ENCODE assay signal across 8 cellular contexts in genomic region chr2:20448246-20449046, GRCh38. TPM values are rescaled to one million over a fixed set of nuclear protein-coding genes. Genes with fewer than 3 reads are reported as not detected.
DNase-seq lines count a peak whose midpoint lies in the region; ATAC-seq and TF ChIP-seq lines count a peak whose summit lies in the region.

No MANE protein-coding gene starts in this region.

- H3K9me3 Mint-ChIP-seq in nephron = no peaks in the 10 kb centered on the region

- TF ChIP-seq CTCF in Panc1 (IDR thresholded peaks at IDR 0.05) (no peak), nephron (IDR thresholded peaks at IDR 0.05; ENCODE audit: unreplicated experiment in 3 of 3) (no peak)

- CTCF ChIA-PET in Panc1 (lab: Charles Lee) = interaction anchor here (0.7 to 3.0 kb wide), 2 partner anchors 170 to 194 kb away, joined by 3 to 11 read pairs; no protein-coding TSS in a partner anchor

- no peaks in the 10 kb centered on the region for H3K27me3 ChIP-seq in Panc1 (ENCODE audit: control insufficient read depth, insufficient read depth, low read length)

- peaks cover 11% of the 10 kb centered on the region for H3K36me3 Mint-ChIP-seq in nephron (ENCODE audit: low read depth)

- H3K27ac Mint-ChIP-seq in nephron = peak overlapping the region; percentile 72 to 97 (median 92)

- DNase-seq in D341Med (ENCODE audit: low spot score) = peak; percentile 39
- DNase-seq in Panc1 (ENCODE audit: low read depth, low spot score) = no peak
- no peak for DNase-seq in epithelial cell of prostate (ENCODE audit: low read depth, low spot score)
- DNase-seq in NAMALWA (ENCODE audit: low spot score) = no peak

- POLR2A ChIA-PET in Panc1 (lab: Charles Lee) = interaction anchor here (0.6 to 0.9 kb wide), 4 partner anchors 29 to 87 kb away, joined by 3 to 11 read pairs (median 6); no protein-coding TSS in a partner anchor

- peaks cover 41% of the 10 kb centered on the region for H3K4me1 ChIP-seq in Panc1 (ENCODE audit: control insufficient read depth, insufficient read depth, low read length)

- H3K4me1 Mint-ChIP-seq in nephron = peaks cover 50% of the 10 kb centered on the region

- H3K27me3 Mint-ChIP-seq in nephron (ENCODE audit: low read depth) = peaks cover 13% of the 10 kb centered on the region

- H3K27ac ChIP-seq in Panc1 (ENCODE audit: low read length) (peak overlapping the region; percentile 71), epithelial cell of prostate (peak overlapping the region; percentile 64)

- H3K36me3 ChIP-seq in Panc1 (ENCODE audit: control insufficient read depth, insufficient read depth, low read length) = no peaks in the 10 kb centered on the region

- H3K9me3 ChIP-seq in Panc1 (ENCODE audit: control insufficient read depth, insufficient read depth, low read depth, low read length) = no peaks in the 10 kb centered on the region

- intact Hi-C loops in Panc1 (cut with micrococcal nuclease; ENCODE audit: unreplicated experiment) = loop anchor here (10.0 kb wide), 1 partner anchor 146 kb away; no protein-coding TSS in a partner anchor

- H3K4me3 Mint-ChIP-seq in nephron = peak overlapping the region; percentile 91 to 98 (median 94)

- TSS peak; percentile 98 for BruUV-seq in Panc1 (replicated peaks; lab: Mats Ljungman, UMichigan)

- no peak for ATAC-seq in Panc1
- no peak for ATAC-seq in HG02623 (IDR thresholded peaks at IDR 0.05; ENCODE audit: unreplicated experiment)
- ATAC-seq in HG03196 (IDR thresholded peaks at IDR 0.05; ENCODE audit: unreplicated experiment) = no peak
- ATAC-seq in GM18873 (IDR thresholded peaks at IDR 0.05; ENCODE audit: low FRiP score, unreplicated experiment) = no peak

- H3K4me3 ChIP-seq in Panc1 (ENCODE audit: low read depth in 2 of 2, low read length in 2 of 2) = peak overlapping the region; percentile 73 to 81

- in situ Hi-C loops in Panc1 (cut with HindIII; ENCODE audit: low pct_unique_long_range_greater_than_20kb, low sequenced_read_pairs) = loop anchor here (10.0 to 25.0 kb wide), 2 partner anchors 76 to 189 kb away; no protein-coding TSS in a partner anchor

RNA-seq across cellular contexts. Expression of gene RHOB, which starts 1.6 kb away (rescaled TPM):
- total RNA-seq in Panc1 (2021; ENCODE audit: unreplicated experiment) = 38.9 TPM
- 42.5 TPM for polyA plus RNA-seq in Panc1 (2012; ENCODE audit: insufficient read length)
